8 cellular contexts compared by ENCODE assay signal in the genomic region with DNA sequence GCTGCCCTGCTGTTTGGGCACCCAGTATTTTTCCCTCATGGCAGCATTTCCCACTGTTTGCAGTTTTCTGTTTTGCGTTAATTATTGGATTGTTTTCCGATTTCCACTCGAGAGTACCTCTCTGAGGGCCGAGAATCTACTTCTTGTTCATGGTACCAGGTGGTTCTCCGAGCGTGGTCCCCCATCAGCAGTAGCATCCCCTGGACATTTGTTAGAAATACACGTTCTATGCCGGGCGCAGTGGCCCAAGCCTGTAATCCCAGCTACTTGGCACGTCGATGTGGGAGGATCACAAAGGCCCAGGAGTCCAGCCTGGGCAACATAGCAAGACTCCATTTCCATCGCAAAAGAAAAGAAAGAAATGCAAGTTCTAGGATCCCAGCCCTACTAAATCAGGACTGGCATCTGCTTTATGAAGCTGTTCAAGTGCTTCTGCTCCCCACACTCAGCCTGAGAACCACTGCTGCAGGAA. TPM values are rescaled to one million over a fixed set of nuclear protein-coding genes. Genes with fewer than 3 reads are reported as not detected.
DNase-seq lines count a peak whose midpoint lies in the region; ATAC-seq and TF ChIP-seq lines count a peak whose summit lies in the region.

No MANE protein-coding gene starts in this region.

- H3K4me2 ChIP-seq in Loucy (ENCODE audit: low read depth, low read length, poor library complexity, severe bottlenecking) = peak overlapping the region; percentile 96

- H2AFZ ChIP-seq in Loucy (ENCODE audit: low read length) = no peak overlapping the region; the same call in 1 of the 2 replicates

- CTCF ChIA-PET in BJ (lab: Yijun Ruan, JAX) = interaction anchor here (0.7 to 1.7 kb wide), 8 partner anchors 10 to 194 kb away, joined by 3 to 7 read pairs (median 3); no protein-coding TSS in a partner anchor

- H3K4me1 ChIP-seq in Loucy (ENCODE audit: insufficient read depth, low read length, poor library complexity, severe bottlenecking) = peaks cover 21% of the 10 kb centered on the region

- H3K27me3 Mint-ChIP-seq in dendritic cell treated with granulocyte-macrophage colony-stimulating factor and Interleukin-4, amounts not matched to agents 40 ng/mL and 50 ng/mL, for 4 days = peaks cover 5% of the 10 kb centered on the region
- no peaks in the 10 kb centered on the region for H3K27me3 Mint-ChIP-seq in naive thymus-derived CD8-positive, alpha-beta T cell

- H3K27ac Mint-ChIP-seq in dendritic cell treated with granulocyte-macrophage colony-stimulating factor and Interleukin-4, amounts not matched to agents 40 ng/mL and 50 ng/mL, for 4 days = peak overlapping the region; percentile 96
- peak overlapping the region; percentile 77 to 94 (median 89) for H3K27ac Mint-ChIP-seq in naive thymus-derived CD8-positive, alpha-beta T cell

- H3F3A ChIP-seq in Loucy (ENCODE audit: low read depth) = no peaks in the 10 kb centered on the region; the same call in 1 of the 2 replicates

- peak overlapping the region; percentile 87 for H3K9ac ChIP-seq in Loucy (ENCODE audit: low read depth, low read length, poor library complexity, severe bottlenecking)

- H3K4me3 Mint-ChIP-seq in dendritic cell treated with granulocyte-macrophage colony-stimulating factor and Interleukin-4, amounts not matched to agents 40 ng/mL and 50 ng/mL, for 4 days = peak overlapping the region; percentile 96
- peak overlapping the region; percentile 89 to 94 (median 92) for H3K4me3 Mint-ChIP-seq in naive thymus-derived CD8-positive, alpha-beta T cell

- peaks cover 57% of the 10 kb centered on the region for H3K36me3 Mint-ChIP-seq in dendritic cell treated with granulocyte-macrophage colony-stimulating factor and Interleukin-4, amounts not matched to agents 40 ng/mL and 50 ng/mL, for 4 days (ENCODE audit: low read depth)
- peaks cover 0 to 34% (median 10%) of the 10 kb centered on the region in 3 donors for H3K36me3 Mint-ChIP-seq in naive thymus-derived CD8-positive, alpha-beta T cell

- H3K4me3 ChIP-seq in BJ (ENCODE audit: low read depth, low read length) (peak overlapping the region; percentile 77), Loucy (ENCODE audit: low read length, poor library complexity, severe bottlenecking) (peak overlapping the region; percentile 96)

- no peaks in the 10 kb centered on the region for H3K9me3 Mint-ChIP-seq in dendritic cell treated with granulocyte-macrophage colony-stimulating factor and Interleukin-4, amounts not matched to agents 40 ng/mL and 50 ng/mL, for 4 days
- H3K9me3 Mint-ChIP-seq in naive thymus-derived CD8-positive, alpha-beta T cell = no peaks in the 10 kb centered on the region

- TF ChIP-seq CTCF in BJ (IDR thresholded peaks at IDR 0.05; ENCODE audit: insufficient read depth, low read depth, low read length) = no peak
- TF ChIP-seq CTCF in Loucy (conservative IDR thresholded peaks at IDR 0.05; ENCODE audit: low read length) = no peak

- DNase-seq in BJ (ENCODE audit: low read depth) = no peak
- DNase-seq in naive thymus-derived CD8-positive, alpha-beta T cell = no peak
- DNase-seq in NCI-H345 treated with DMSO at 0.1 percent for 48 hours (lab: John Stamatoyannopoulos, UW; ENCODE audit: unreplicated experiment) = no peak
- no peak for DNase-seq in HCEC 1CT
- DNase-seq in midbrain (lab: John Stamatoyannopoulos, UW) = no peak
- no peak for DNase-seq in KG1 (lab: John Stamatoyannopoulos, UW)

- H3K9me2 ChIP-seq in Loucy (replicated peaks; ENCODE audit: low read depth, low read length) = no peaks in the 10 kb centered on the region

- H3K36me3 ChIP-seq in BJ (ENCODE audit: control insufficient read depth, insufficient read depth, low read length) = peaks cover 29% of the 10 kb centered on the region
- peaks cover 30% of the 10 kb centered on the region; the same call in 1 of the 2 replicates for H3K36me3 ChIP-seq in Loucy (ENCODE audit: insufficient read depth, low read length)

- H3K4me1 Mint-ChIP-seq in dendritic cell treated with granulocyte-macrophage colony-stimulating factor and Interleukin-4, amounts not matched to agents 40 ng/mL and 50 ng/mL, for 4 days (ENCODE audit: low read depth) = peaks cover 34% of the 10 kb centered on the region
- H3K4me1 Mint-ChIP-seq in naive thymus-derived CD8-positive, alpha-beta T cell = peaks cover 12 to 28% (median 21%) of the 10 kb centered on the region in 4 donors

- intact Hi-C loops in dendritic cell treated with granulocyte-macrophage colony-stimulating factor and Interleukin-4, amounts not matched to agents 40 ng/mL and 50 ng/mL, for 4 days (cut with micrococcal nuclease) = no loop called here

- H4K20me1 ChIP-seq in Loucy (ENCODE audit: insufficient read depth, low read length, poor library complexity, severe bottlenecking) = peaks cover 28% of the 10 kb centered on the region

- H3K27me3 ChIP-seq in BJ (ENCODE audit: control insufficient read depth, insufficient read depth, low read length) (no peaks in the 10 kb centered on the region), Loucy (ENCODE audit: insufficient read depth, low read length, poor library complexity, severe bottlenecking) (no peaks in the 10 kb centered on the region)

- peaks cover 56% of the 10 kb centered on the region for H3K79me2 ChIP-seq in Loucy (ENCODE audit: insufficient read depth, low read length)

- H3K9me3 ChIP-seq in Loucy (ENCODE audit: insufficient read depth, low read depth, low read length) = no peaks in the 10 kb centered on the region

- POLR2A ChIA-PET in BJ (lab: Charles Lee) = no interaction called here
- POLR2A ChIA-PET in naive thymus-derived CD8-positive, alpha-beta T cell (lab: Charles Lee) = interaction anchor here (0.6 to 1.5 kb wide), 5 partner anchors 10 to 222 kb away, joined by 3 to 4 read pairs (median 3); partner anchors contain the start of gene TRAPPC10

- ATAC-seq in naive thymus-derived CD8-positive, alpha-beta T cell = no peak

RNA-seq across cellular contexts. Expression of gene RRP1, which starts 0.7 kb away (rescaled TPM):
- polyA plus RNA-seq in BJ (2011; rRNA removed) = 7.3 and 14.4 TPM in 2 replicates
- polyA minus RNA-seq in BJ (2011; rRNA and poly(A)+ RNA removed) = 4.0 and 5.5 TPM in 2 replicates
- total RNA-seq in naive thymus-derived CD8-positive, alpha-beta T cell = 10 to 100 TPM; 27.5 to 28.3 TPM
- polyA plus RNA-seq in naive thymus-derived CD8-positive, alpha-beta T cell = 10 to 100 TPM; 12.3 to 23.5 (median 14.8) TPM

RNA-seq across cellular contexts. Expression of gene CSTB, which starts 14.0 kb away (rescaled TPM):
- polyA plus RNA-seq in BJ (2011; rRNA removed) = 58.2 and 66.5 TPM in 2 replicates
- 14.7 and 17.3 TPM in 2 replicates for polyA minus RNA-seq in BJ (2011; rRNA and poly(A)+ RNA removed)
- 10 to 100 TPM; 30.7 to 33.1 TPM for total RNA-seq in naive thymus-derived CD8-positive, alpha-beta T cell
- 10 to 100 TPM; 54.9 to 67.4 (median 62.7) TPM for polyA plus RNA-seq in naive thymus-derived CD8-positive, alpha-beta T cell
